ENCODE assay signal across 8 cellular contexts in the genomic region with DNA sequence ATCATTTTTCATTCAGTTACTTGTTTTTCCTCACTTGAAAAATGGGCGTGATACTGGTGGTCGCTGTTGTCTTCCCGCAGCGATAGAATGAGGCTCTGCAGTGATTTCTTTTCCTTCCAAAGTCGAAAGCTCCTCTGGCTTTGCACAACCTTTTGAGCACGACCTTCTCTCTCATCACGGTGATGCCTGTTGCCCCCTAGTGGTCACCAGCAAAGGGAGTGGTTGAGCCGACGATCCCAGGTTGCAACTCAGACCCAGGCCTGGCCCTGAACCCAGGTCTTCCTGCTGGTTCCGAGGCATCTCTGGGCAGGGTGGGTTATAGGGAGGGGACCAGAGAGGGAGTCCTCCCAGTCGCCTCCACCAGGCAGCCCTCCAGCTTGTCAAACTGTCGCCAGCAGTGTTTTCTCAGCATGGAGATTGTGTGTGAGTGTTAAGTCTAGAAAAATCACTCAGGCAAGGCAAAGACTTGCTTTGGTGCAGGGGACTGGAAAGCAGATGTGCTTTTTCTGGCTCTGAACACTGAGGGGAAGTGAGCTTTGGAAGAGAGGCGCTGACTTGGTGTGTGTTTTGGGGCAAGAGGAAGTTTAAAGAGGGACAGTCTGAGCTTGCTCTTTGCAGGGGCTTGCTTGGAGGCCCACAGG.
DNase-seq lines count a peak whose midpoint lies in the region; ATAC-seq and TF ChIP-seq lines count a peak whose summit lies in the region.

No MANE protein-coding gene starts in this region.

- H3K27me3 Mint-ChIP-seq in GM23338 (ENCODE audit: insufficient read depth, low read depth, poor library complexity) (no peaks in the 10 kb centered on the region), endothelial cell (ENCODE audit: unreplicated experiment) (peaks cover 2% of the 10 kb centered on the region)

- peak overlapping the region; percentile 75 for H3K4me3 Mint-ChIP-seq in GM23338
- H3K4me3 Mint-ChIP-seq in endothelial cell (ENCODE audit: unreplicated experiment) = no peak overlapping the region

- H3K79me2 ChIP-seq in GM23338 (replicated peaks; ENCODE audit: insufficient read depth) = no peaks in the 10 kb centered on the region

- no peaks in the 10 kb centered on the region; the same call in 1 of the 2 replicates for H3K4me1 ChIP-seq in GM23338 (ENCODE audit: insufficient read depth)

- H2AFZ ChIP-seq in GM23338 = peak overlapping the region; percentile 92

- ATAC-seq in GM23338 (peak; percentile 90), HG02938 (IDR thresholded peaks at IDR 0.05; ENCODE audit: unreplicated experiment) (no peak)

- H3K36me3 ChIP-seq in GM23338 (ENCODE audit: insufficient read depth) = no peaks in the 10 kb centered on the region

- H3K36me3 Mint-ChIP-seq in GM23338 (ENCODE audit: low read depth) = no peaks in the 10 kb centered on the region
- H3K36me3 Mint-ChIP-seq in endothelial cell (ENCODE audit: low read depth, unreplicated experiment) = no peaks in the 10 kb centered on the region

- no peak overlapping the region for H3K27ac ChIP-seq in GM23338 (ENCODE audit: low read depth)

- TF ChIP-seq CTCF in GM23338 (conservative IDR thresholded peaks at IDR 0.05; ENCODE audit: low read depth in 2 of 2) = peak; percentile 93 to 94
- peak; percentile 84 for TF ChIP-seq CTCF in endothelial cell (IDR thresholded peaks at IDR 0.05; ENCODE audit: unreplicated experiment)

- H3K9me3 Mint-ChIP-seq in GM23338 = no peaks in the 10 kb centered on the region
- H3K9me3 Mint-ChIP-seq in endothelial cell (ENCODE audit: unreplicated experiment) = no peaks in the 10 kb centered on the region

- DNase-seq in AML-193 (lab: John Stamatoyannopoulos, UW) = peak; percentile 12 to 20
- DNase-seq in GM23338 (ENCODE audit: low spot score) = peak; percentile 94
- peak; percentile 35 for DNase-seq in NCI-H526 treated with DMSO at 0.1 percent for 48 hours (lab: John Stamatoyannopoulos, UW)
- peak; percentile 75 for DNase-seq in activated CD8-positive, alpha-beta memory T cell treated with anti-CD3 and anti-CD28 coated beads for 24 hours
- DNase-seq in endothelial cell (ENCODE audit: low spot score) = peak; percentile 75
- peak; percentile 60 for DNase-seq in midbrain (lab: John Stamatoyannopoulos, UW)
- peak; percentile 18 for DNase-seq in stimulated activated CD8-positive, alpha-beta memory T cell treated with anti-CD3 and anti-CD28 coated beads, Interleukin-4, amount 100 ng/mL, for 24 hours (ENCODE audit: low read depth)

- no peaks in the 10 kb centered on the region; the same call in 1 of the 2 replicates for H3K9me2 ChIP-seq in GM23338 (ENCODE audit: insufficient read depth)

- H3K27ac Mint-ChIP-seq in GM23338 (no peak overlapping the region), endothelial cell (ENCODE audit: unreplicated experiment) (no peak overlapping the region)

- H3K4me2 ChIP-seq in GM23338 = peak overlapping the region; percentile 84

- 0 out of 2 replicates have a peak, but pooled peaks cover 4% of the 10 kb centered on the region for H4K20me1 ChIP-seq in GM23338 (replicated peaks; ENCODE audit: insufficient read depth)

- no peaks in the 10 kb centered on the region for H3F3A ChIP-seq in GM23338 (replicated peaks; ENCODE audit: low read depth)

- H3K4me1 Mint-ChIP-seq in GM23338 (peaks cover 4% of the 10 kb centered on the region; the same call in 2 of the 3 replicates), endothelial cell (ENCODE audit: unreplicated experiment) (no peaks in the 10 kb centered on the region)

- H3K27me3 ChIP-seq in GM23338 (ENCODE audit: insufficient read depth) = no peaks in the 10 kb centered on the region

- H3K4me3 ChIP-seq in GM23338 = peak overlapping the region; percentile 61

TF ChIP-seq in GM23338, 12 proteins besides CTCF, POLR2A, EP300 and RAD21:
- TF ChIP-seq STAT1 (IDR thresholded peaks at IDR 0.05; ENCODE audit: unreplicated experiment) (no peak), EZH2phosphoT487 (IDR thresholded peaks at IDR 0.05; ENCODE audit: unreplicated experiment) (no peak), JUNB (IDR thresholded peaks at IDR 0.05; ENCODE audit: unreplicated experiment) (no peak), ZNF114 (CRISPR knock-in tag; IDR thresholded peaks at IDR 0.05) (no peak)
- TF ChIP-seq, protein P1, sequence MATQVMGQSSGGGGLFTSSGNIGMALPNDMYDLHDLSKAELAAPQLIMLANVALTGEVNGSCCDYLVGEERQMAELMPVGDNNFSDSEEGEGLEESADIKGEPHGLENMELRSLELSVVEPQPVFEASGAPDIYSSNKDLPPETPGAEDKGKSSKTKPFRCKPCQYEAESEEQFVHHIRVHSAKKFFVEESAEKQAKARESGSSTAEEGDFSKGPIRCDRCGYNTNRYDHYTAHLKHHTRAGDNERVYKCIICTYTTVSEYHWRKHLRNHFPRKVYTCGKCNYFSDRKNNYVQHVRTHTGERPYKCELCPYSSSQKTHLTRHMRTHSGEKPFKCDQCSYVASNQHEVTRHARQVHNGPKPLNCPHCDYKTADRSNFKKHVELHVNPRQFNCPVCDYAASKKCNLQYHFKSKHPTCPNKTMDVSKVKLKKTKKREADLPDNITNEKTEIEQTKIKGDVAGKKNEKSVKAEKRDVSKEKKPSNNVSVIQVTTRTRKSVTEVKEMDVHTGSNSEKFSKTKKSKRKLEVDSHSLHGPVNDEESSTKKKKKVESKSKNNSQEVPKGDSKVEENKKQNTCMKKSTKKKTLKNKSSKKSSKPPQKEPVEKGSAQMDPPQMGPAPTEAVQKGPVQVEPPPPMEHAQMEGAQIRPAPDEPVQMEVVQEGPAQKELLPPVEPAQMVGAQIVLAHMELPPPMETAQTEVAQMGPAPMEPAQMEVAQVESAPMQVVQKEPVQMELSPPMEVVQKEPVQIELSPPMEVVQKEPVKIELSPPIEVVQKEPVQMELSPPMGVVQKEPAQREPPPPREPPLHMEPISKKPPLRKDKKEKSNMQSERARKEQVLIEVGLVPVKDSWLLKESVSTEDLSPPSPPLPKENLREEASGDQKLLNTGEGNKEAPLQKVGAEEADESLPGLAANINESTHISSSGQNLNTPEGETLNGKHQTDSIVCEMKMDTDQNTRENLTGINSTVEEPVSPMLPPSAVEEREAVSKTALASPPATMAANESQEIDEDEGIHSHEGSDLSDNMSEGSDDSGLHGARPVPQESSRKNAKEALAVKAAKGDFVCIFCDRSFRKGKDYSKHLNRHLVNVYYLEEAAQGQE (IDR thresholded peaks at IDR 0.05; ENCODE audit: unreplicated experiment) = peak; percentile 39
- TF ChIP-seq, protein P2, sequence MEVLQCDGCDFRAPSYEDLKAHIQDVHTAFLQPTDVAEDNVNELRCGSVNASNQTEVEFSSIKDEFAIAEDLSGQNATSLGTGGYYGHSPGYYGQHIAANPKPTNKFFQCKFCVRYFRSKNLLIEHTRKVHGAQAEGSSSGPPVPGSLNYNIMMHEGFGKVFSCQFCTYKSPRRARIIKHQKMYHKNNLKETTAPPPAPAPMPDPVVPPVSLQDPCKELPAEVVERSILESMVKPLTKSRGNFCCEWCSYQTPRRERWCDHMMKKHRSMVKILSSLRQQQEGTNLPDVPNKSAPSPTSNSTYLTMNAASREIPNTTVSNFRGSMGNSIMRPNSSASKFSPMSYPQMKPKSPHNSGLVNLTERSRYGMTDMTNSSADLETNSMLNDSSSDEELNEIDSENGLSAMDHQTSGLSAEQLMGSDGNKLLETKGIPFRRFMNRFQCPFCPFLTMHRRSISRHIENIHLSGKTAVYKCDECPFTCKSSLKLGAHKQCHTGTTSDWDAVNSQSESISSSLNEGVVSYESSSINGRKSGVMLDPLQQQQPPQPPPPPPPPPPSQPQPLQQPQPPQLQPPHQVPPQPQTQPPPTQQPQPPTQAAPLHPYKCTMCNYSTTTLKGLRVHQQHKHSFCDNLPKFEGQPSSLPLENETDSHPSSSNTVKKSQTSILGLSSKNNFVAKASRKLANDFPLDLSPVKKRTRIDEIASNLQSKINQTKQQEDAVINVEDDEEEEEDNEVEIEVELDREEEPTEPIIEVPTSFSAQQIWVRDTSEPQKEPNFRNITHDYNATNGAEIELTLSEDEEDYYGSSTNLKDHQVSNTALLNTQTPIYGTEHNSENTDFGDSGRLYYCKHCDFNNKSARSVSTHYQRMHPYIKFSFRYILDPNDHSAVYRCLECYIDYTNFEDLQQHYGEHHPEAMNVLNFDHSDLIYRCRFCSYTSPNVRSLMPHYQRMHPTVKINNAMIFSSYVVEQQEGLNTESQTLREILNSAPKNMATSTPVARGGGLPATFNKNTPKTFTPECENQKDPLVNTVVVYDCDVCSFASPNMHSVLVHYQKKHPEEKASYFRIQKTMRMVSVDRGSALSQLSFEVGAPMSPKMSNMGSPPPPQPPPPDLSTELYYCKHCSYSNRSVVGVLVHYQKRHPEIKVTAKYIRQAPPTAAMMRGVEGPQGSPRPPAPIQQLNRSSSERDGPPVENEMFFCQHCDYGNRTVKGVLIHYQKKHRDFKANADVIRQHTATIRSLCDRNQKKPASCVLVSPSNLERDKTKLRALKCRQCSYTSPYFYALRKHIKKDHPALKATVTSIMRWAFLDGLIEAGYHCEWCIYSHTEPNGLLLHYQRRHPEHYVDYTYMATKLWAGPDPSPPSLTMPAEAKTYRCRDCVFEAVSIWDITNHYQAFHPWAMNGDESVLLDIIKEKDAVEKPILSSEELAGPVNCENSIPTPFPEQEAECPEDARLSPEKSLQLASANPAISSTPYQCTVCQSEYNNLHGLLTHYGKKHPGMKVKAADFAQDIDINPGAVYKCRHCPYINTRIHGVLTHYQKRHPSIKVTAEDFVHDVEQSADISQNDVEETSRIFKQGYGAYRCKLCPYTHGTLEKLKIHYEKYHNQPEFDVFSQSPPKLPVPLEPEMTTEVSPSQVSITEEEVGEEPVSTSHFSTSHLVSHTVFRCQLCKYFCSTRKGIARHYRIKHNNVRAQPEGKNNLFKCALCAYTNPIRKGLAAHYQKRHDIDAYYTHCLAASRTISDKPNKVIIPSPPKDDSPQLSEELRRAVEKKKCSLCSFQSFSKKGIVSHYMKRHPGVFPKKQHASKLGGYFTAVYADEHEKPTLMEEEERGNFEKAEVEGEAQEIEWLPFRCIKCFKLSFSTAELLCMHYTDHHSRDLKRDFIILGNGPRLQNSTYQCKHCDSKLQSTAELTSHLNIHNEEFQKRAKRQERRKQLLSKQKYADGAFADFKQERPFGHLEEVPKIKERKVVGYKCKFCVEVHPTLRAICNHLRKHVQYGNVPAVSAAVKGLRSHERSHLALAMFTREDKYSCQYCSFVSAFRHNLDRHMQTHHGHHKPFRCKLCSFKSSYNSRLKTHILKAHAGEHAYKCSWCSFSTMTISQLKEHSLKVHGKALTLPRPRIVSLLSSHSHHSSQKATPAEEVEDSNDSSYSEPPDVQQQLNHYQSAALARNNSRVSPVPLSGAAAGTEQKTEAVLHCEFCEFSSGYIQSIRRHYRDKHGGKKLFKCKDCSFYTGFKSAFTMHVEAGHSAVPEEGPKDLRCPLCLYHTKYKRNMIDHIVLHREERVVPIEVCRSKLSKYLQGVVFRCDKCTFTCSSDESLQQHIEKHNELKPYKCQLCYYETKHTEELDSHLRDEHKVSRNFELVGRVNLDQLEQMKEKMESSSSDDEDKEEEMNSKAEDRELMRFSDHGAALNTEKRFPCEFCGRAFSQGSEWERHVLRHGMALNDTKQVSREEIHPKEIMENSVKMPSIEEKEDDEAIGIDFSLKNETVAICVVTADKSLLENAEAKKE (CRISPR knock-in tag; IDR thresholded peaks at IDR 0.05) = peak; percentile 48; the same call in 1 of the 2 replicates

Comparison
In these comparisons a context has a peak if more than half of its experiments do, and no peak if none do; other contexts are left out.
1. DNase-seq: peak in every context shown above with its lines; median percentile 94 in GM23338; 75 in activated CD8-positive, alpha-beta memory T cell treated with anti-CD3 and anti-CD28 coated beads for 24 hours; 75 in endothelial cell; 60 in midbrain; 35 in NCI-H526 treated with DMSO at 0.1 percent for 48 hours; 18 in stimulated activated CD8-positive, alpha-beta memory T cell treated with anti-CD3 and anti-CD28 coated beads, Interleukin-4, amount 100 ng/mL, for 24 hours; 16 in AML-193.